In the genomic region with DNA sequence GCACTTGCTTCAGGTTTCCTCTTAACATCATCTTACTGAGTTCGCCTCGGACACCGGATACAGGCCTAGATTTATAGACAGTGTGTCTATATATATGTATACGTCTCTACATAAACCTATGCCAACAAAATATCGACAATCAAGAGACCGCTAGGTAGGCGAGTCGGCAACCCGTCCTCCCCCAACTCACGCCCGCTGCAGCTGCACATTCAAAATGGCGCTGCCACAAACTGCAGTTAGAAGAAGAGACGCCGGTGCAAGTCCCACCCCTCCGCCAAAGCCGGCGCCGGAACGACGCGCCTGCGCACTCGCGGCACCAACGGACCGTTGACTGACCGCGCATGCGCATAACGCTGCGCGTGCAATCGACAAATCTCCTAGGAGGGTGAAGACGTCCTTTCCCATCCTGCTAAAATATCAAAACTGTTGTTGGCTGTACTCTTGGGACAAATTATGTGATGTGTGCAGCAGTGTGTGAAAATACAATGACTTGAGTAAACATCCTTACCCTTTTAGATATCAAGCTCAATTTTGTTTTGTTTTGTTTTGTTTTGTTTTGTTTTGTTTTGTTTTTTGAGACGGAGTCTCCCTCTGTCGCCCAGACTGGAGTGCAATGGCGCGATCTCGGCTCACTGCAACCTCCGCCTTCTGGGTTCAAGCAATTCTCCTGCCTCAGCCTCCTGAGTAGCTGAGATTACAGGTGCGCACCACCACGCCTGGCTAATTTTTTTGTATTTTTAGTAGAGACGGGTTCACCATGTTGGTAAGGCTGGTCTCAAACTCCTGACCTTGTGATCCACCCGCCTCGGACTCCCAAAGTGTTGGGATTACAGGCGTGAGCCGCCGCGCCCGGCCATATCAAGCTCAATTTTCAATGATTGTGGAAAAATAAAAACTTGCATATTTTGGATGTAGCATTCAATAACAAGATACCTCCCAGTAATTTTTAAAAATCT, we compare ENCODE assay signal across 1 cellular context.
TF ChIP-seq lines count a peak whose summit lies in the region.
"Not testable (repeated sequence)": the region's sequence is repeated elsewhere in the genome, so short reads cannot be mapped to it uniquely, and the experiment has no call there.

A gene with protein sequence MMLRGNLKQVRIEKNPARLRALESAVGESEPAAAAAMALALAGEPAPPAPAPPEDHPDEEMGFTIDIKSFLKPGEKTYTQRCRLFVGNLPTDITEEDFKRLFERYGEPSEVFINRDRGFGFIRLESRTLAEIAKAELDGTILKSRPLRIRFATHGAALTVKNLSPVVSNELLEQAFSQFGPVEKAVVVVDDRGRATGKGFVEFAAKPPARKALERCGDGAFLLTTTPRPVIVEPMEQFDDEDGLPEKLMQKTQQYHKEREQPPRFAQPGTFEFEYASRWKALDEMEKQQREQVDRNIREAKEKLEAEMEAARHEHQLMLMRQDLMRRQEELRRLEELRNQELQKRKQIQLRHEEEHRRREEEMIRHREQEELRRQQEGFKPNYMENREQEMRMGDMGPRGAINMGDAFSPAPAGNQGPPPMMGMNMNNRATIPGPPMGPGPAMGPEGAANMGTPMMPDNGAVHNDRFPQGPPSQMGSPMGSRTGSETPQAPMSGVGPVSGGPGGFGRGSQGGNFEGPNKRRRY (minus strand): TSS at position 219 of the 956 bp plus-strand sequence. CDS start 188 bp downstream, at position 31.

TF ChIP-seq in K562, 482 proteins besides CTCF, POLR2A, EP300 and RAD21 (continued from another document and continues in another):
- TF ChIP-seq FOXM1 (IDR thresholded peaks at IDR 0.05; ENCODE audit: low read depth), result peak; percentile 76; the same call in 1 of the 2 replicates
- TF ChIP-seq FOXM1 (CRISPR knock-in tag; IDR thresholded peaks at IDR 0.05; ENCODE audit: low read depth); TOE1 (CRISPR knock-in tag; IDR thresholded peaks at IDR 0.05; ENCODE audit: borderline replicate concordance, low read depth); MYC (CRISPR knock-in tag; IDR thresholded peaks at IDR 0.05; ENCODE audit: borderline replicate concordance, low read depth): not testable (repeated sequence)
- TF ChIP-seq POLR2AphosphoS5 (IDR thresholded peaks at IDR 0.05; ENCODE audit: control insufficient read depth, insufficient read depth, low read depth, low read length), result peak; percentile 79
- 0 out of 2 replicates have a peak, but pooled peaks have one; percentile 12 for TF ChIP-seq MEF2D (tag; conservative IDR thresholded peaks at IDR 0.05; ENCODE audit: low read depth)
- TF ChIP-seq, protein P1, sequence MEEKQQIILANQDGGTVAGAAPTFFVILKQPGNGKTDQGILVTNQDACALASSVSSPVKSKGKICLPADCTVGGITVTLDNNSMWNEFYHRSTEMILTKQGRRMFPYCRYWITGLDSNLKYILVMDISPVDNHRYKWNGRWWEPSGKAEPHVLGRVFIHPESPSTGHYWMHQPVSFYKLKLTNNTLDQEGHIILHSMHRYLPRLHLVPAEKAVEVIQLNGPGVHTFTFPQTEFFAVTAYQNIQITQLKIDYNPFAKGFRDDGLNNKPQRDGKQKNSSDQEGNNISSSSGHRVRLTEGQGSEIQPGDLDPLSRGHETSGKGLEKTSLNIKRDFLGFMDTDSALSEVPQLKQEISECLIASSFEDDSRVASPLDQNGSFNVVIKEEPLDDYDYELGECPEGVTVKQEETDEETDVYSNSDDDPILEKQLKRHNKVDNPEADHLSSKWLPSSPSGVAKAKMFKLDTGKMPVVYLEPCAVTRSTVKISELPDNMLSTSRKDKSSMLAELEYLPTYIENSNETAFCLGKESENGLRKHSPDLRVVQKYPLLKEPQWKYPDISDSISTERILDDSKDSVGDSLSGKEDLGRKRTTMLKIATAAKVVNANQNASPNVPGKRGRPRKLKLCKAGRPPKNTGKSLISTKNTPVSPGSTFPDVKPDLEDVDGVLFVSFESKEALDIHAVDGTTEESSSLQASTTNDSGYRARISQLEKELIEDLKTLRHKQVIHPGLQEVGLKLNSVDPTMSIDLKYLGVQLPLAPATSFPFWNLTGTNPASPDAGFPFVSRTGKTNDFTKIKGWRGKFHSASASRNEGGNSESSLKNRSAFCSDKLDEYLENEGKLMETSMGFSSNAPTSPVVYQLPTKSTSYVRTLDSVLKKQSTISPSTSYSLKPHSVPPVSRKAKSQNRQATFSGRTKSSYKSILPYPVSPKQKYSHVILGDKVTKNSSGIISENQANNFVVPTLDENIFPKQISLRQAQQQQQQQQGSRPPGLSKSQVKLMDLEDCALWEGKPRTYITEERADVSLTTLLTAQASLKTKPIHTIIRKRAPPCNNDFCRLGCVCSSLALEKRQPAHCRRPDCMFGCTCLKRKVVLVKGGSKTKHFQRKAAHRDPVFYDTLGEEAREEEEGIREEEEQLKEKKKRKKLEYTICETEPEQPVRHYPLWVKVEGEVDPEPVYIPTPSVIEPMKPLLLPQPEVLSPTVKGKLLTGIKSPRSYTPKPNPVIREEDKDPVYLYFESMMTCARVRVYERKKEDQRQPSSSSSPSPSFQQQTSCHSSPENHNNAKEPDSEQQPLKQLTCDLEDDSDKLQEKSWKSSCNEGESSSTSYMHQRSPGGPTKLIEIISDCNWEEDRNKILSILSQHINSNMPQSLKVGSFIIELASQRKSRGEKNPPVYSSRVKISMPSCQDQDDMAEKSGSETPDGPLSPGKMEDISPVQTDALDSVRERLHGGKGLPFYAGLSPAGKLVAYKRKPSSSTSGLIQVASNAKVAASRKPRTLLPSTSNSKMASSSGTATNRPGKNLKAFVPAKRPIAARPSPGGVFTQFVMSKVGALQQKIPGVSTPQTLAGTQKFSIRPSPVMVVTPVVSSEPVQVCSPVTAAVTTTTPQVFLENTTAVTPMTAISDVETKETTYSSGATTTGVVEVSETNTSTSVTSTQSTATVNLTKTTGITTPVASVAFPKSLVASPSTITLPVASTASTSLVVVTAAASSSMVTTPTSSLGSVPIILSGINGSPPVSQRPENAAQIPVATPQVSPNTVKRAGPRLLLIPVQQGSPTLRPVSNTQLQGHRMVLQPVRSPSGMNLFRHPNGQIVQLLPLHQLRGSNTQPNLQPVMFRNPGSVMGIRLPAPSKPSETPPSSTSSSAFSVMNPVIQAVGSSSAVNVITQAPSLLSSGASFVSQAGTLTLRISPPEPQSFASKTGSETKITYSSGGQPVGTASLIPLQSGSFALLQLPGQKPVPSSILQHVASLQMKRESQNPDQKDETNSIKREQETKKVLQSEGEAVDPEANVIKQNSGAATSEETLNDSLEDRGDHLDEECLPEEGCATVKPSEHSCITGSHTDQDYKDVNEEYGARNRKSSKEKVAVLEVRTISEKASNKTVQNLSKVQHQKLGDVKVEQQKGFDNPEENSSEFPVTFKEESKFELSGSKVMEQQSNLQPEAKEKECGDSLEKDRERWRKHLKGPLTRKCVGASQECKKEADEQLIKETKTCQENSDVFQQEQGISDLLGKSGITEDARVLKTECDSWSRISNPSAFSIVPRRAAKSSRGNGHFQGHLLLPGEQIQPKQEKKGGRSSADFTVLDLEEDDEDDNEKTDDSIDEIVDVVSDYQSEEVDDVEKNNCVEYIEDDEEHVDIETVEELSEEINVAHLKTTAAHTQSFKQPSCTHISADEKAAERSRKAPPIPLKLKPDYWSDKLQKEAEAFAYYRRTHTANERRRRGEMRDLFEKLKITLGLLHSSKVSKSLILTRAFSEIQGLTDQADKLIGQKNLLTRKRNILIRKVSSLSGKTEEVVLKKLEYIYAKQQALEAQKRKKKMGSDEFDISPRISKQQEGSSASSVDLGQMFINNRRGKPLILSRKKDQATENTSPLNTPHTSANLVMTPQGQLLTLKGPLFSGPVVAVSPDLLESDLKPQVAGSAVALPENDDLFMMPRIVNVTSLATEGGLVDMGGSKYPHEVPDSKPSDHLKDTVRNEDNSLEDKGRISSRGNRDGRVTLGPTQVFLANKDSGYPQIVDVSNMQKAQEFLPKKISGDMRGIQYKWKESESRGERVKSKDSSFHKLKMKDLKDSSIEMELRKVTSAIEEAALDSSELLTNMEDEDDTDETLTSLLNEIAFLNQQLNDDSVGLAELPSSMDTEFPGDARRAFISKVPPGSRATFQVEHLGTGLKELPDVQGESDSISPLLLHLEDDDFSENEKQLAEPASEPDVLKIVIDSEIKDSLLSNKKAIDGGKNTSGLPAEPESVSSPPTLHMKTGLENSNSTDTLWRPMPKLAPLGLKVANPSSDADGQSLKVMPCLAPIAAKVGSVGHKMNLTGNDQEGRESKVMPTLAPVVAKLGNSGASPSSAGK (IDR thresholded peaks at IDR 0.05), result peak; percentile 61
- TF ChIP-seq EP400 (IDR thresholded peaks at IDR 0.05), result peak; percentile 72
- TF ChIP-seq ATF7 (IDR thresholded peaks at IDR 0.05), result 0 out of 2 replicates have a peak, but pooled peaks have one; percentile 38
- peak; percentile 94 for TF ChIP-seq POLR2B (IDR thresholded peaks at IDR 0.05; ENCODE audit: low read depth, partially characterized antibody)
- peak; percentile 63 for TF ChIP-seq HNRNPLL (IDR thresholded peaks at IDR 0.05; ENCODE audit: low read depth, low read length, poor library complexity, severe bottlenecking)
- TF ChIP-seq, protein P2, sequence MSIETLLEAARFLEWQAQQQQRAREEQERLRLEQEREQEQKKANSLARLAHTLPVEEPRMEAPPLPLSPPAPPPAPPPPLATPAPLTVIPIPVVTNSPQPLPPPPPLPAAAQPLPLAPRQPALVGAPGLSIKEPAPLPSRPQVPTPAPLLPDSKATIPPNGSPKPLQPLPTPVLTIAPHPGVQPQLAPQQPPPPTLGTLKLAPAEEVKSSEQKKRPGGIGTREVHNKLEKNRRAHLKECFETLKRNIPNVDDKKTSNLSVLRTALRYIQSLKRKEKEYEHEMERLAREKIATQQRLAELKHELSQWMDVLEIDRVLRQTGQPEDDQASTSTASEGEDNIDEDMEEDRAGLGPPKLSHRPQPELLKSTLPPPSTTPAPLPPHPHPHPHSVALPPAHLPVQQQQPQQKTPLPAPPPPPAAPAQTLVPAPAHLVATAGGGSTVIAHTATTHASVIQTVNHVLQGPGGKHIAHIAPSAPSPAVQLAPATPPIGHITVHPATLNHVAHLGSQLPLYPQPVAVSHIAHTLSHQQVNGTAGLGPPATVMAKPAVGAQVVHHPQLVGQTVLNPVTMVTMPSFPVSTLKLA (conservative IDR thresholded peaks at IDR 0.05), result peak in 1 of 2 experiments; percentile 22; a peak in 1 of 4 replicates
- peak; percentile 18; the same call in 1 of the 2 replicates for TF ChIP-seq PHB2 (IDR thresholded peaks at IDR 0.05; ENCODE audit: low read depth)
- TF ChIP-seq OTX1 (CRISPR knock-in tag; IDR thresholded peaks at IDR 0.05), result 0 out of 2 replicates have a peak, but pooled peaks have one; percentile 41
- peak; percentile 97 to 98 for TF ChIP-seq NRF1 (conservative IDR thresholded peaks at IDR 0.05 in 1 of 2, IDR thresholded peaks at IDR 0.05 in 1 of 2)
- peak; percentile 93 for TF ChIP-seq MEIS2 (IDR thresholded peaks at IDR 0.05; ENCODE audit: partially characterized antibody)
- peak; percentile 69; the same call in 1 of the 2 replicates for TF ChIP-seq CC2D1A (IDR thresholded peaks at IDR 0.05)
- peak; percentile 76 for TF ChIP-seq BCOR (IDR thresholded peaks at IDR 0.05)
- peak; percentile 94 for TF ChIP-seq POLR2H (tag; IDR thresholded peaks at IDR 0.05; ENCODE audit: low read depth)
- TF ChIP-seq SMAD1 (IDR thresholded peaks at IDR 0.05; ENCODE audit: low read depth, low read length, partially characterized antibody), result peak; percentile 60
- TF ChIP-seq HCFC1 (IDR thresholded peaks at IDR 0.05; ENCODE audit: low read depth, low read length), result peak; percentile 21; the same call in 1 of the 2 replicates
- TF ChIP-seq TRIM25 (IDR thresholded peaks at IDR 0.05; ENCODE audit: borderline replicate concordance), result peak; percentile 57; the same call in 1 of the 2 replicates
- TF ChIP-seq ZBTB2 (IDR thresholded peaks at IDR 0.05), result peak; percentile 99
- TF ChIP-seq KDM5B (IDR thresholded peaks at IDR 0.05; ENCODE audit: insufficient replicate concordance, low read depth, low read length), result peak; percentile 70
- TF ChIP-seq, protein P3, sequence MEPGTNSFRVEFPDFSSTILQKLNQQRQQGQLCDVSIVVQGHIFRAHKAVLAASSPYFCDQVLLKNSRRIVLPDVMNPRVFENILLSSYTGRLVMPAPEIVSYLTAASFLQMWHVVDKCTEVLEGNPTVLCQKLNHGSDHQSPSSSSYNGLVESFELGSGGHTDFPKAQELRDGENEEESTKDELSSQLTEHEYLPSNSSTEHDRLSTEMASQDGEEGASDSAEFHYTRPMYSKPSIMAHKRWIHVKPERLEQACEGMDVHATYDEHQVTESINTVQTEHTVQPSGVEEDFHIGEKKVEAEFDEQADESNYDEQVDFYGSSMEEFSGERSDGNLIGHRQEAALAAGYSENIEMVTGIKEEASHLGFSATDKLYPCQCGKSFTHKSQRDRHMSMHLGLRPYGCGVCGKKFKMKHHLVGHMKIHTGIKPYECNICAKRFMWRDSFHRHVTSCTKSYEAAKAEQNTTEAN (CRISPR knock-in tag; IDR thresholded peaks at IDR 0.05), result 0 out of 2 replicates have a peak, but pooled peaks have one; percentile 71
- 0 out of 2 replicates have a peak, but pooled peaks have one; percentile 44 for TF ChIP-seq EHMT2 (IDR thresholded peaks at IDR 0.05)
- TF ChIP-seq NFIC (IDR thresholded peaks at IDR 0.05), result 0 out of 2 replicates have a peak, but pooled peaks have one; percentile 12
- TF ChIP-seq DPF2 (IDR thresholded peaks at IDR 0.05), result 0 out of 2 replicates have a peak, but pooled peaks have one; percentile 15
- TF ChIP-seq NFRKB (IDR thresholded peaks at IDR 0.05; ENCODE audit: low read depth), result peak; percentile 90
- peak; percentile 61; the same call in 1 of the 2 replicates for TF ChIP-seq GTF2E2 (tag; IDR thresholded peaks at IDR 0.05)
- peak; percentile 23; the same call in 1 of the 2 replicates for TF ChIP-seq TOE1 (IDR thresholded peaks at IDR 0.05; ENCODE audit: borderline replicate concordance)
- peak; percentile 70 for TF ChIP-seq L3MBTL2 (IDR thresholded peaks at IDR 0.05)
- peak; percentile 23 for TF ChIP-seq HMGN3 (IDR thresholded peaks at IDR 0.05; ENCODE audit: borderline replicate concordance, extremely low read depth, insufficient read length, low read depth, low read length)
- 0 out of 2 replicates have a peak, but pooled peaks have one; percentile 62 for TF ChIP-seq MYC (IDR thresholded peaks at IDR 0.05; ENCODE audit: low read depth, low read length)
- TF ChIP-seq BRD4 (IDR thresholded peaks at IDR 0.05), result 0 out of 2 replicates have a peak, but pooled peaks have one; percentile 54
- TF ChIP-seq PML (IDR thresholded peaks at IDR 0.05; ENCODE audit: low read length), result peak; percentile 45; the same call in 1 of the 2 replicates
